Comparison of ENCODE assay signal across 32 cellular contexts in genomic region chr11:26721967-26722366, GRCh38. TPM values are rescaled to one million over a fixed set of nuclear protein-coding genes. Genes with fewer than 3 reads are reported as not detected.
"Had no signal": no experiment of that assay in that cellular context is flagged by ENCODE, and none has a peak within 500 bp of the region (broad histone marks: within the 10 kb centered on the region; RNA-seq: fewer than 3 reads in every experiment).

SLC5A12 (minus strand) TSS chr11:26722060; CDS start chr11:26721714, 346 bp downstream.

- H3K9me3 ChIP-seq: esophagus muscularis mucosa, gastroesophageal sphincter, heart left ventricle, left lung, mucosa of descending colon, neutrophil, pancreas, right lobe of liver, stomach, thyroid gland had no signal

- H3K27me3 ChIP-seq: esophagus muscularis mucosa, foreskin keratinocyte, gastroesophageal sphincter, heart left ventricle, left lung, neutrophil, pancreas, right lobe of liver, stomach, thyroid gland had no signal

- H3K4me3 ChIP-seq: coronary artery, esophagus muscularis mucosa, gastroesophageal sphincter, heart left ventricle, left lung, mucosa of descending colon, pancreas, right lobe of liver, stomach, thyroid gland had no signal

- ATAC-seq: foreskin keratinocyte; gastroesophageal sphincter; heart left ventricle; left lung; mucosa of descending colon; natural killer cell treated with Interleukin-12 subunit alpha and Interleukin-12 subunit beta and Interleukin-15 and Interleukin-18, amount 100 ng/mL, for 72 hours; pancreas; stimulated activated effector memory CD8-positive, alpha-beta T cell treated with anti-CD3 and anti-CD28 coated beads, Interleukin-12 subunit alpha, Interleukin-12 subunit beta, amount 100 ng/mL, for 72 hours had no signal

- H3K27ac ChIP-seq: coronary artery, esophagus muscularis mucosa, foreskin keratinocyte, gastroesophageal sphincter, heart left ventricle, left lung, neutrophil, pancreas, right lobe of liver, stomach, thyroid gland had no signal

- H3K36me3 ChIP-seq: esophagus muscularis mucosa, gastroesophageal sphincter, heart left ventricle, left lung, neutrophil, pancreas, right lobe of liver, stomach, thyroid gland had no signal

- DNase-seq: dermis blood vessel endothelial cell; effector memory CD4-positive, alpha-beta T cell; foreskin keratinocyte; heart left ventricle; hippocampal formation; left lung; mesenchymal stem cell; mucosa of descending colon; naive B cell; pancreas; retina; right lobe of liver; stimulated activated CD4-positive, alpha-beta T cell treated with anti-CD3 and anti-CD28 coated beads, Interleukin-2, amount 100 ng/mL, for 24 hours; stimulated activated CD4-positive, alpha-beta T cell treated with anti-CD3 and anti-CD28 coated beads, Interleukin-4, amount 100 ng/mL, for 24 hours; stimulated activated naive CD4-positive, alpha-beta T cell treated with Interleukin-2 at 50 U/mL for 16 hours; stomach; thyroid gland had no signal

- H3K4me1 ChIP-seq: esophagus muscularis mucosa, foreskin keratinocyte, gastroesophageal sphincter, heart left ventricle, left lung, pancreas, stomach, thyroid gland had no signal

RNA-seq across cellular contexts. Expression of gene SLC5A12, which starts in this region (rescaled TPM):
- total RNA-seq: dermis blood vessel endothelial cell; endothelial cell of umbilical vein; epithelial cell of proximal tubule; esophagus muscularis mucosa; foreskin keratinocyte; gastroesophageal sphincter; left lung; lung microvascular endothelial cell; natural killer cell treated with Interleukin-12 subunit alpha and Interleukin-12 subunit beta and Interleukin-15 and Interleukin-18, amount 100 ng/mL, for 72 hours; omental fat pad; posterior vena cava; pulmonary artery endothelial cell; subcutaneous adipose tissue; thyroid gland had no signal
- polyA plus RNA-seq: endothelial cell of umbilical vein, foreskin keratinocyte, heart left ventricle, keratinocyte, pancreas, stomach, urinary bladder had no signal
